In the genomic region with DNA sequence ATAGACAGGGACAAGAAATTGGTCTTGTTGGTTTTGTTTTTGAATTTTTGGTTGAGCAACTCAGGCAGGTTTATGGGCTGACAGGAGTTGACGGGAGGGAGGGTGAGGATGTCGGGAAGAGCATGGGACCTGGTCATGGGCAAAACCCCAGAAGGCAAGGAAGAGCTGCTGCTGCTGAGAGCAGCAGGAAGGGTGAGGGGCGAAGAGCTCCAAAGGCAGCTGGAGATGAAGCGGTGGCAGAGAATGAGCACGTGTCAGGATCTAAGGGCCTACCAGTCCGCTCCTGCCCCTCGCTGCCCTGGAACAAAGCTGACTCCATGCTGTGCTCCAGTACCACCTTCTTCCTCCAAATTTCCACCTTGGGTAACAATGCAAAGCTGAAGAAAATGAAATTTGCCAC, we compare ENCODE assay signal across 21 cellular contexts.
"Had no signal": no experiment of that assay in that cellular context is flagged by ENCODE, and none has a peak within 500 bp of the region (broad histone marks: within the 10 kb centered on the region; RNA-seq: fewer than 3 reads in every experiment).

No MANE protein-coding gene starts in this region.

- H3K36me3 ChIP-seq: adrenal gland, ascending aorta, brain microvascular endothelial cell, esophagus squamous epithelium, gastrocnemius medialis, suprapubic skin, transverse colon had no signal

- ATAC-seq: activated T-cell treated with anti-CD3 and anti-CD28 coated beads, Interleukin-2, amount 50 U/mL, for 4 hours; gastrocnemius medialis; left ventricle myocardium superior; stimulated activated naive CD8-positive, alpha-beta T cell treated with anti-CD3 and anti-CD28 coated beads, Interleukin-15, amount 100 ng/mL, for 72 hours had no signal

- H3K27ac ChIP-seq: adrenal gland, ascending aorta, brain microvascular endothelial cell, esophagus squamous epithelium, gastrocnemius medialis, suprapubic skin, transverse colon had no signal

- H3K4me3 ChIP-seq: adrenal gland, ascending aorta, esophagus squamous epithelium, gastrocnemius medialis, suprapubic skin, transverse colon had no signal

- H3K9me3 ChIP-seq: adrenal gland, gastrocnemius medialis, suprapubic skin, transverse colon had no signal

- H3K36me3 Mint-ChIP-seq: activated naive CD8-positive, alpha-beta T cell had no signal

- DNase-seq: activated CD4-positive, alpha-beta T cell treated with anti-CD3 and anti-CD28 coated beads for 1 hour; activated CD8-positive, alpha-beta memory T cell treated with anti-CD3 and anti-CD28 coated beads, Interleukin-2, amount 50 U/mL, for 48 hours; activated naive CD4-positive, alpha-beta T cell; activated T-cell treated with anti-CD3 and anti-CD28 coated beads, Interleukin-2, amount 50 U/mL, for 4 hours; brain microvascular endothelial cell; esophagus squamous epithelium; gastrocnemius medialis; hypothalamus; left ventricle myocardium superior; mammary epithelial cell; nephron progenitor cell; stimulated activated CD4-positive, alpha-beta T cell treated with anti-CD3 and anti-CD28 coated beads, Interleukin-4, amount 100 ng/mL, for 24 hours; stimulated activated naive CD8-positive, alpha-beta T cell treated with anti-CD3 and anti-CD28 coated beads, Interleukin-15, amount 100 ng/mL, for 72 hours; T-helper 1 cell; transverse colon had no signal

- H3K9me3 Mint-ChIP-seq: activated T-cell treated with anti-CD3 and anti-CD28 coated beads, Interleukin-2, amount 50 U/mL, for 4 hours had no signal

- H3K27me3 ChIP-seq: adrenal gland, ascending aorta, brain microvascular endothelial cell had no signal

- H3K27ac Mint-ChIP-seq: activated naive CD8-positive, alpha-beta T cell; activated T-helper 2 cell treated with anti-CD3 and anti-CD28 coated beads, Interferon-gamma antibody, Interleukin-2, Interleukin-4, amounts not matched to agents 10 μg/mL and 5 μg/mL and 100 μg/mL, durations not matched to agents 14 hours and 24 hours and 36 hours; nephron progenitor cell; progenitor cell of endocrine pancreas; stimulated activated naive CD8-positive, alpha-beta T cell treated with anti-CD3 and anti-CD28 coated beads, Interleukin-15, amount 100 ng/mL, for 72 hours had no signal

- H3K4me3 Mint-ChIP-seq: activated naive CD8-positive, alpha-beta T cell; activated T-cell treated with anti-CD3 and anti-CD28 coated beads, Interleukin-2, amount 50 U/mL, for 4 hours; nephron progenitor cell; stimulated activated naive CD8-positive, alpha-beta T cell treated with anti-CD3 and anti-CD28 coated beads, Interleukin-15, amount 100 ng/mL, for 72 hours had no signal
